In the genomic region with DNA sequence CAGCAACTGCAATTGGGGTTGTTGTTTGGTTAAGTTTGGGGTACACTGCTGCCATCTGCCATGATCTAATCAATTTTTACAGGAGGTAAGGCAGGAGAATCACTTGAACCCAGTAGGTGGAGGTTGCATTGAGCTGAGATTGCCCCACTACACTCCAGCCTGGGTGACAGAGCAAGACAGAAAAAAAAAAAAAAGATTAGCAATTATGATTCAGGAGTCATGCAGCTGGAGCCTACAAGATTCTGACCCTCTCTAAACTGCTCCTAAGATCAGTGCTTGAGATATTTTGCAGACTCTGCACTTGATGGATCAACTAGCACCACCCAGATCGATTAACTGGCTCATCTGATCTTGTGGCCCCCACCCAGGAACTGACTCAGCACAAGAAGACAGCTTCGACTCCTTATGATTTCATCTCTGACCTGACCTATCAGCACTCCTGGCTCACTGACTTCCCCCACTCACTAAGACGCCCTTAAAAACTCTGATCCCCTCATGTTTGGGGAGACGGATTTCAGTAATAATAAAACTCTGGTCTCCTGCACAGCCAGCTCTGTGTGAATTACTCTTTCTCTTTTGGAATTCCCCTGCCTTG, we compare ENCODE assay signal across 4 cellular contexts. TPM values are rescaled to one million over a fixed set of nuclear protein-coding genes. Genes with fewer than 3 reads are reported as not detected.
"Had no signal": no experiment of that assay in that cellular context is flagged by ENCODE, and none has a peak within 500 bp of the region (broad histone marks: within the 10 kb centered on the region; RNA-seq: fewer than 3 reads in every experiment).

No MANE protein-coding gene starts in this region.

RNA-seq across cellular contexts. Expression of a gene that starts 13.1 kb away (rescaled TPM):
- total RNA-seq: activated B cell treated with CpG ODN at 0.5 μM for 24 hours; activated CD8-positive, alpha-beta memory T cell treated with anti-CD3 and anti-CD28 coated beads for 36 hours; ascending aorta; Right ventricle myocardium inferior had no signal
